ENCODE assay signal across 23 cellular contexts in the genomic region with DNA sequence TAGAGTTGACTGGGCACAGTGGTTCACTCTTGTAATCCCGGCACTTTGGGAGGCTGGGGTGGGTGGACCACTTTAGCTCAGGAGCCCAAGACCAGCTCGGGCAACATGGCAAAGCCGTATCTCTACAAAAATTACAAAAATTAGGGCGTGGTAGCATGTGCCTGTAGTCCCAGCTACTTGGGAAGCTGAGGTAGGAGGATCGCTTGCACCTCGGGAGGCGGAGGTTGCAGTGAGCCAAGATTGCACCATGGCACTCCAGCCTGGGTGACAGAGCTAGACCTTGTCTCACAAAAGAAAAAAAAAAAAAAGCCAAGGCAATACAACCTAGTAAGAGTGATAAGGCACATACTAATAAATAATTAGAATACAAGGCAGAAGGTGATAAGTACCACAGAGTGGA. TPM values are rescaled to one million over a fixed set of nuclear protein-coding genes. Genes with fewer than 3 reads are reported as not detected.
DNase-seq lines count a peak whose midpoint lies in the region; ATAC-seq and TF ChIP-seq lines count a peak whose summit lies in the region.
"Had no signal": no experiment of that assay in that cellular context is flagged by ENCODE, and none has a peak within 500 bp of the region (broad histone marks: within the 10 kb centered on the region; RNA-seq: fewer than 3 reads in every experiment).

No MANE protein-coding gene starts in this region.

- H3K9me3 ChIP-seq in breast epithelium (no peaks in the 10 kb centered on the region), lower lobe of right lung (no peaks in the 10 kb centered on the region)
- H3K9me3 ChIP-seq: BE2C had no signal

- no peak overlapping the region for H3K4me3 ChIP-seq in breast epithelium
- H3K4me3 ChIP-seq in lower lobe of right lung: no peak overlapping the region
- H3K4me3 ChIP-seq: BLaER1 treated with 17β-estradiol and CSF1 and Interleukin-3, amounts not matched to agents 10 nM and 100 nM; GM12878; GM23338 had no signal

- CTCF ChIA-PET in MCF 10A (lab: Yijun Ruan, JAX): no interaction called here

- H3K27ac Mint-ChIP-seq in MCF 10A (ENCODE audit: low read depth, unreplicated experiment) (no peak overlapping the region), type B pancreatic cell (peak overlapping the region; percentile 7)
- H3K27ac Mint-ChIP-seq: CD4-positive, alpha-beta T cell; GM23338 had no signal

- POLR2A ChIA-PET in MCF 10A (lab: Yijun Ruan, JAX): interaction anchor here (1.3 to 1.5 kb wide), 2 partner anchors 16 to 406 kb away, joined by 4 read pairs; partner anchors contain the start of genes NLN, SGTB and SREK1

- no peak overlapping the region for H3K27ac ChIP-seq in breast epithelium
- no peak overlapping the region for H3K27ac ChIP-seq in lower lobe of right lung
- H3K27ac ChIP-seq: 22Rv1 had no signal

- H3K9me3 Mint-ChIP-seq in MCF 10A (ENCODE audit: unreplicated experiment) (no peaks in the 10 kb centered on the region), type B pancreatic cell (no peaks in the 10 kb centered on the region)
- H3K9me3 Mint-ChIP-seq: CD4-positive, alpha-beta T cell; CD8-positive, alpha-beta memory T cell; GM23338 had no signal

- no peaks in the 10 kb centered on the region for H3K36me3 Mint-ChIP-seq in MCF 10A (ENCODE audit: insufficient read depth, unreplicated experiment)
- peaks cover 8% of the 10 kb centered on the region for H3K36me3 Mint-ChIP-seq in type B pancreatic cell
- H3K36me3 Mint-ChIP-seq: CD8-positive, alpha-beta memory T cell had no signal

- TF ChIP-seq CTCF in MCF 10A (IDR thresholded peaks at IDR 0.05; ENCODE audit: unreplicated experiment) (no peak), breast epithelium (IDR thresholded peaks at IDR 0.05) (no peak), lower lobe of right lung (IDR thresholded peaks at IDR 0.05) (no peak), type B pancreatic cell (conservative IDR thresholded peaks at IDR 0.05) (no peak)

- no peaks in the 10 kb centered on the region for H3K27me3 ChIP-seq in breast epithelium
- H3K27me3 ChIP-seq in lower lobe of right lung (ENCODE audit: low read depth): no peaks in the 10 kb centered on the region
- H3K27me3 ChIP-seq: BE2C; BLaER1 treated with 17β-estradiol and CSF1 and Interleukin-3, amounts not matched to agents 10 nM and 100 nM had no signal

- peak; percentile 13 for DNase-seq in MCF 10A (ENCODE audit: unreplicated experiment)
- no peak for DNase-seq in breast epithelium (ENCODE audit: low spot score in 2 of 2)
- no peak for DNase-seq in lower lobe of right lung
- DNase-seq in type B pancreatic cell (ENCODE audit: extremely low spot score, unreplicated experiment): no peak
- DNase-seq in H4 (ENCODE audit: low spot score): no peak
- DNase-seq in stimulated activated CD8-positive, alpha-beta memory T cell treated with anti-CD3 and anti-CD28 coated beads, Interleukin-4, amount 100 ng/mL, for 48 hours: no peak
- DNase-seq: ACHN; AML-193; BE2C; CD4-positive, alpha-beta T cell; CD8-positive, alpha-beta memory T cell; DMS 273 treated with DMSO at 0.1 percent for 48 hours; DMS79; EL; GDM1; H7; HCEC 1CT had no signal

- peak; percentile 27 to 52 for ATAC-seq in lower lobe of right lung
- ATAC-seq in HG03196 (IDR thresholded peaks at IDR 0.05; ENCODE audit: unreplicated experiment): no peak
- ATAC-seq: GM12878, GM23338 had no signal

- no TSS peak for BruUV-seq in MCF 10A (replicated peaks; lab: Mats Ljungman, UMichigan)

- no peaks in the 10 kb centered on the region for H3K36me3 ChIP-seq in breast epithelium
- no peaks in the 10 kb centered on the region for H3K36me3 ChIP-seq in lower lobe of right lung
- H3K36me3 ChIP-seq: BE2C had no signal

- TF ChIP-seq POLR2A in breast epithelium (IDR thresholded peaks at IDR 0.05): no peak

- H3K4me1 Mint-ChIP-seq in MCF 10A (ENCODE audit: insufficient read depth, unreplicated experiment) (peaks cover 16% of the 10 kb centered on the region), type B pancreatic cell (ENCODE audit: unreplicated experiment) (no peaks in the 10 kb centered on the region)

- H3K27me3 Mint-ChIP-seq in MCF 10A (ENCODE audit: insufficient read depth, unreplicated experiment): no peaks in the 10 kb centered on the region
- H3K27me3 Mint-ChIP-seq in type B pancreatic cell: no peaks in the 10 kb centered on the region
- H3K27me3 Mint-ChIP-seq: CD4-positive, alpha-beta T cell; CD8-positive, alpha-beta memory T cell had no signal

- intact Hi-C loops in MCF 10A (cut with micrococcal nuclease) (no loop called here), breast epithelium (cut with DNase I; ENCODE audit: low total_unique reads) (no loop called here), lower lobe of right lung (cut with DNase I) (no loop called here)

- H3K4me3 Mint-ChIP-seq in MCF 10A (ENCODE audit: unreplicated experiment): no peak overlapping the region
- H3K4me3 Mint-ChIP-seq in type B pancreatic cell: no peak overlapping the region
- H3K4me3 Mint-ChIP-seq: CD14-positive monocyte; CD4-positive, alpha-beta T cell; CD8-positive, alpha-beta memory T cell; GM23338 had no signal

- H3K4me1 ChIP-seq in breast epithelium (no peaks in the 10 kb centered on the region), lower lobe of right lung (peaks cover 8% of the 10 kb centered on the region)
- H3K4me1 ChIP-seq: BE2C had no signal

RNA-seq across cellular contexts. Expression of gene NLN, which starts 15.8 kb away (rescaled TPM):
- total RNA-seq in MCF 10A (2022) (24.6 and 42.1 TPM in 2 replicates), breast epithelium (10 to 100 TPM; 12.8 to 15.7 (median 14.9) TPM), lower lobe of right lung (13.8 TPM), type B pancreatic cell (ENCODE audit: low replicate concordance) (44.4 and 47.2 TPM in 2 replicates)
- 33.0 and 33.6 TPM in 2 replicates for total RNA-seq in H4 (2014; rRNA removed; shearing (Covaris generic))

RNA-seq across cellular contexts. Expression of gene SGTB, which starts 15.9 kb away (rescaled TPM):
- total RNA-seq in MCF 10A (2022) (15.8 and 27.6 TPM in 2 replicates), breast epithelium (10 to 100 TPM in 1 of 3 donors, 1 to 10 TPM in 2; 7.9 to 10.5 (median 8.2) TPM), lower lobe of right lung (9.2 TPM), type B pancreatic cell (ENCODE audit: low replicate concordance) (4.9 and 10.2 TPM in 2 replicates)
- total RNA-seq in H4 (2014; rRNA removed; shearing (Covaris generic)): 3.9 and 6.1 TPM in 2 replicates
